In genomic region chr20:48394415-48395081, GRCh38 we compare ENCODE assay signal across 19 cellular contexts.
"Had no signal": no experiment of that assay in that cellular context is flagged by ENCODE, and none has a peak within 500 bp of the region (broad histone marks: within the 10 kb centered on the region; RNA-seq: fewer than 3 reads in every experiment).

No MANE protein-coding gene starts in this region.

- H3K4me3 ChIP-seq: ovary, smooth muscle cell, suprapubic skin, tibial artery, upper lobe of right lung had no signal

- H3K27me3 Mint-ChIP-seq: dendritic cell treated with granulocyte-macrophage colony-stimulating factor and Interleukin-4, amounts not matched to agents 40 ng/mL and 50 ng/mL, for 4 days had no signal

- H3K27ac Mint-ChIP-seq: dendritic cell treated with granulocyte-macrophage colony-stimulating factor and Interleukin-4, amounts not matched to agents 40 ng/mL and 50 ng/mL, for 4 days; effector memory CD8-positive, alpha-beta T cell; naive thymus-derived CD4-positive, alpha-beta T cell; nephron progenitor cell had no signal

- H3K27me3 ChIP-seq: ovary, upper lobe of right lung had no signal

- FAIRE-seq: colon, islet of Langerhans had no signal

- DNase-seq: cerebellar nuclear complex; effector memory CD8-positive, alpha-beta T cell; foreskin melanocyte; kidney glomerular epithelial cell; mesendoderm; naive thymus-derived CD4-positive, alpha-beta T cell; nephron progenitor cell; ovary; right cardiac atrium; stimulated activated CD4-positive, alpha-beta T cell treated with anti-CD3 and anti-CD28 coated beads, Interleukin-2, amount 100 ng/mL, for 48 hours; stimulated activated naive CD8-positive, alpha-beta T cell treated with anti-CD3 and anti-CD28 coated beads, Interleukin-15, Interleukin-2, amounts not matched to agents 100 U/mL and 50 U/mL, for 24 hours; tibial artery; upper lobe of right lung had no signal

- H3K27ac ChIP-seq: epithelial cell of prostate, ovary, suprapubic skin, tibial artery, upper lobe of right lung had no signal

- H3K9me3 ChIP-seq: ovary, upper lobe of right lung had no signal

- H3K4me2 ChIP-seq: smooth muscle cell had no signal

- H3K4me3 Mint-ChIP-seq: dendritic cell treated with granulocyte-macrophage colony-stimulating factor and Interleukin-4, amounts not matched to agents 40 ng/mL and 50 ng/mL, for 4 days; effector memory CD8-positive, alpha-beta T cell; naive thymus-derived CD4-positive, alpha-beta T cell; nephron progenitor cell had no signal

- H3K36me3 ChIP-seq: ovary, suprapubic skin, tibial artery, upper lobe of right lung had no signal

- H3K4me1 ChIP-seq: suprapubic skin, tibial artery, upper lobe of right lung had no signal

- ATAC-seq: effector memory CD8-positive, alpha-beta T cell; naive thymus-derived CD4-positive, alpha-beta T cell; right cardiac atrium; stimulated activated naive CD8-positive, alpha-beta T cell treated with anti-CD3 and anti-CD28 coated beads, Interleukin-15, Interleukin-2, amounts not matched to agents 100 U/mL and 50 U/mL, for 24 hours; upper lobe of right lung had no signal
